In genomic region chr1:115176189-115176588, GRCh38 we compare ENCODE assay signal across 31 cellular contexts.
"Had no signal": no experiment of that assay in that cellular context is flagged by ENCODE, and none has a peak within 500 bp of the region (broad histone marks: within the 10 kb centered on the region; RNA-seq: fewer than 3 reads in every experiment).

No MANE protein-coding gene starts in this region.

- DNase-seq: activated CD4-positive, alpha-beta memory T cell treated with anti-CD3 and anti-CD28 coated beads, Interleukin-2, amount 10 ng/mL, durations not matched to agents 7 days and 5 days; activated CD4-positive, alpha-beta T cell treated with anti-CD3 and anti-CD28 coated beads for 1 hour; activated CD4-positive, alpha-beta T cell treated with anti-CD3 and anti-CD28 coated beads for 4 hours; activated CD4-positive, alpha-beta T cell treated with anti-CD3 and anti-CD28 coated beads, Interleukin-2, amount 10 ng/mL, durations not matched to agents 7 days and 5 days; activated CD4-positive, alpha-beta T cell treated with anti-CD3 and anti-CD28 coated beads, Interleukin-2, amount 50 U/mL, for 4 hours; activated CD8-positive, alpha-beta memory T cell treated with anti-CD3 and anti-CD28 coated beads, Interleukin-2, amount 50 U/mL, for 48 hours; activated gamma-delta T cell; activated naive CD4-positive, alpha-beta T cell; activated naive CD4-positive, alpha-beta T cell treated with anti-CD3 and anti-CD28 coated beads, Interleukin-2, amount 10 ng/mL, durations not matched to agents 7 days and 5 days; activated naive CD8-positive, alpha-beta T cell treated with anti-CD3 and anti-CD28 coated beads, Interleukin-2, amount 10 ng/mL, durations not matched to agents 7 days and 5 days; activated T-cell treated with anti-CD3 and anti-CD28 coated beads for 4 hours; activated T-cell treated with anti-CD3 and anti-CD28 coated beads, Interleukin-2, amount 50 U/mL, for 24 hours; activated T-cell treated with anti-CD3 and anti-CD28 coated beads, Interleukin-2, amount 50 U/mL, for 72 hours; anterior cingulate cortex; brain microvascular endothelial cell; caudate nucleus; cerebellar nuclear complex; dorsolateral prefrontal cortex; effector memory CD4-positive, alpha-beta T cell; endodermal cell; foreskin keratinocyte; gastrocnemius medialis; glutamatergic neuron; T-helper 2 cell had no signal

- H3K27ac ChIP-seq: brain microvascular endothelial cell, coronary artery, dorsolateral prefrontal cortex, foreskin keratinocyte, gastrocnemius medialis, heart left ventricle had no signal

- H3K4me3 ChIP-seq: coronary artery, dorsolateral prefrontal cortex, gastrocnemius medialis, heart left ventricle had no signal

- ATAC-seq: activated naive CD4-positive, alpha-beta T cell treated with anti-CD3 and anti-CD28 coated beads, Interleukin-2, amount 50 U/mL, for 72 hours; activated T-cell treated with anti-CD3 and anti-CD28 coated beads, Interleukin-2, amount 50 U/mL, for 72 hours; esophagus mucosa; foreskin keratinocyte; gastrocnemius medialis; WTC11 had no signal

- FAIRE-seq: astrocyte, bronchial epithelial cell had no signal

- H3K36me3 ChIP-seq: brain microvascular endothelial cell, gastrocnemius medialis, heart left ventricle had no signal

- H3K9me3 ChIP-seq: gastrocnemius medialis, heart left ventricle had no signal

- H3K27me3 ChIP-seq: brain microvascular endothelial cell, foreskin keratinocyte, gastrocnemius medialis, heart left ventricle had no signal

- H3K4me1 ChIP-seq: foreskin keratinocyte had no signal
